ENCODE assay signal across 8 cellular contexts in genomic region chr9:100914266-100914665, GRCh38.
"Had no signal": no experiment of that assay in that cellular context is flagged by ENCODE, and none has a peak within 500 bp of the region (broad histone marks: within the 10 kb centered on the region; RNA-seq: fewer than 3 reads in every experiment).

No MANE protein-coding gene starts in this region.

- H3K9ac ChIP-seq: KMS-11 had no signal

- H3K4me2 ChIP-seq: KMS-11 had no signal

- DNase-seq: IMR-90, KBM-7, KG1 had no signal

- FAIRE-seq: HepG2, HTR-8/SVneo, K562 had no signal

- ATAC-seq: HepG2, K562 had no signal

- H3K27ac ChIP-seq: HL-60, KMS-11 had no signal

- H3K4me3 ChIP-seq: K562 had no signal
